12 cellular contexts compared by ENCODE assay signal in the genomic region with DNA sequence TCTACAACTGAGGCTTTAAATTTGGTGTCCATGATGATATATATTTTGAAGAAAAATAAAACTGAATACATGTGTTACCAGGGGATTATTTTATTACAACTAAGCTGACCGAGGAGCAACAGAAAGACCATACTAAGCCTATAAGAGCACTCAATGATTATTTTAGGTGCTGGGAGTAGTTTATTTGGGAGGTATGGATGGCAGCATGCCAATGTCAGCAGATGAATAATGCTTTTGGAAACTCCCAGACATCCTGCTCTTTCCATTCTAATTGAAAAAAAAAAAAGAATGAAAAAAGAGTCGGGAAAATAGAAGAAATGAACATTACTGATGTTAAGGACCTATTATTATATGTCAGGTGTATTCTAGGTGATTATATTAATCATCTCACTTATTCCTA.
A peak's percentile ranks its signal among the peaks of the same experiment; 100 is the strongest.
DNase-seq lines count a peak whose midpoint lies in the region; ATAC-seq and TF ChIP-seq lines count a peak whose summit lies in the region.
"Had no signal": no experiment of that assay in that cellular context is flagged by ENCODE, and none has a peak within 500 bp of the region (broad histone marks: within the 10 kb centered on the region; RNA-seq: fewer than 3 reads in every experiment).

No MANE protein-coding gene starts in this region.

- no peaks in the 10 kb centered on the region for H3K4me1 Mint-ChIP-seq in stimulated activated naive CD8-positive, alpha-beta T cell treated with anti-CD3 and anti-CD28 coated beads, Interleukin-15, amount 100 ng/mL, for 72 hours
- H3K4me1 Mint-ChIP-seq: stimulated activated effector memory CD8-positive, alpha-beta T cell treated with anti-CD3 and anti-CD28 coated beads, Interleukin-12 subunit alpha, Interleukin-12 subunit beta, amount 100 ng/mL, for 72 hours had no signal

- DNase-seq in LHCN-M2 (ENCODE audit: low read depth): peak; percentile 32
- DNase-seq in NCI-H774 (lab: John Stamatoyannopoulos, UW): peak; percentile 45
- peak; percentile 62 for DNase-seq in fibroblast of mammary gland (ENCODE audit: low read depth)
- DNase-seq in stimulated activated naive CD8-positive, alpha-beta T cell treated with anti-CD3 and anti-CD28 coated beads, Interleukin-15, amount 100 ng/mL, for 72 hours: no peak
- no peak for DNase-seq in SW480 (ENCODE audit: low spot score)
- no peak for DNase-seq in AG20443 (ENCODE audit: low spot score)
- no peak for DNase-seq in SIG-M5 (lab: John Stamatoyannopoulos, UW)
- DNase-seq: activated CD4-positive, alpha-beta T cell treated with anti-CD3 and anti-CD28 coated beads, Interleukin-2, amount 50 U/mL, for 4 hours; ovary; stimulated activated CD4-positive, alpha-beta T cell treated with anti-CD3 and anti-CD28 coated beads, Interleukin-2, amount 100 ng/mL, for 24 hours had no signal

- H3K4me3 Mint-ChIP-seq in stimulated activated naive CD8-positive, alpha-beta T cell treated with anti-CD3 and anti-CD28 coated beads, Interleukin-15, amount 100 ng/mL, for 72 hours: no peak overlapping the region
- H3K4me3 Mint-ChIP-seq: stimulated activated effector memory CD8-positive, alpha-beta T cell treated with anti-CD3 and anti-CD28 coated beads, Interleukin-12 subunit alpha, Interleukin-12 subunit beta, amount 100 ng/mL, for 72 hours had no signal

- no peak overlapping the region for H3K27ac Mint-ChIP-seq in stimulated activated naive CD8-positive, alpha-beta T cell treated with anti-CD3 and anti-CD28 coated beads, Interleukin-15, amount 100 ng/mL, for 72 hours
- H3K27ac Mint-ChIP-seq: stimulated activated effector memory CD8-positive, alpha-beta T cell treated with anti-CD3 and anti-CD28 coated beads, Interleukin-12 subunit alpha, Interleukin-12 subunit beta, amount 100 ng/mL, for 72 hours had no signal

- no peaks in the 10 kb centered on the region for H3K27me3 Mint-ChIP-seq in stimulated activated naive CD8-positive, alpha-beta T cell treated with anti-CD3 and anti-CD28 coated beads, Interleukin-15, amount 100 ng/mL, for 72 hours

- no peak overlapping the region for H3K4me3 ChIP-seq in fibroblast of mammary gland (ENCODE audit: control insufficient read depth, low read depth, low read length)
- H3K4me3 ChIP-seq: ovary had no signal

- TF ChIP-seq CTCF in 22Rv1 (IDR thresholded peaks at IDR 0.05): no peak
- TF ChIP-seq CTCF in fibroblast of mammary gland (conservative IDR thresholded peaks at IDR 0.05; ENCODE audit: control insufficient read depth, insufficient read depth, low read depth, low read length): no peak

- H3K9me3 Mint-ChIP-seq in stimulated activated naive CD8-positive, alpha-beta T cell treated with anti-CD3 and anti-CD28 coated beads, Interleukin-15, amount 100 ng/mL, for 72 hours: peaks cover 0 to under 1% of the 10 kb centered on the region in 2 donors
- H3K9me3 Mint-ChIP-seq: stimulated activated effector memory CD8-positive, alpha-beta T cell treated with anti-CD3 and anti-CD28 coated beads, Interleukin-12 subunit alpha, Interleukin-12 subunit beta, amount 100 ng/mL, for 72 hours had no signal

- H3K27ac ChIP-seq in 22Rv1: peak overlapping the region; percentile 59
- H3K27ac ChIP-seq: ovary had no signal

- ATAC-seq in stimulated activated naive CD8-positive, alpha-beta T cell treated with anti-CD3 and anti-CD28 coated beads, Interleukin-15, amount 100 ng/mL, for 72 hours: no peak
- ATAC-seq: stimulated activated effector memory CD8-positive, alpha-beta T cell treated with anti-CD3 and anti-CD28 coated beads, Interleukin-12 subunit alpha, Interleukin-12 subunit beta, amount 100 ng/mL, for 72 hours had no signal

Comparison
In these comparisons a context has a peak if more than half of its experiments do, and no peak if none do; other contexts are left out.
1. DNase-seq: peak in LHCN-M2 (single experiment), NCI-H774 (single experiment) and fibroblast of mammary gland (single experiment); none in stimulated activated naive CD8-positive, alpha-beta T cell treated with anti-CD3 and anti-CD28 coated beads, Interleukin-15, amount 100 ng/mL, for 72 hours (0 of 2), SW480 (single experiment), AG20443 (single experiment) and SIG-M5 (single experiment).